Comparison of ENCODE assay signal across 19 cellular contexts in genomic region chr14:69328317-69328716, GRCh38.
DNase-seq lines count a peak whose midpoint lies in the region; ATAC-seq and TF ChIP-seq lines count a peak whose summit lies in the region.
"Had no signal": no experiment of that assay in that cellular context is flagged by ENCODE, and none has a peak within 500 bp of the region (broad histone marks: within the 10 kb centered on the region; RNA-seq: fewer than 3 reads in every experiment).

No MANE protein-coding gene starts in this region.

- no peak overlapping the region for H3K27ac ChIP-seq in RWPE2 (ENCODE audit: poor library complexity, severe bottlenecking)
- no peak overlapping the region for H3K27ac ChIP-seq in SK-N-SH (ENCODE audit: low read depth in 2 of 2, low read length in 1 of 2)
- no peak overlapping the region for H3K27ac ChIP-seq in RWPE1
- H3K27ac ChIP-seq: GM23248 had no signal

- no peak for TF ChIP-seq EP300 in SK-N-SH (IDR thresholded peaks at IDR 0.05; ENCODE audit: borderline replicate concordance in 1 of 2, low read depth in 1 of 2, low read length in 1 of 2)

- no peaks in the 10 kb centered on the region for H3K79me2 ChIP-seq in SK-N-SH (ENCODE audit: insufficient read depth)

- no peak overlapping the region for H2AFZ ChIP-seq in SK-N-SH (ENCODE audit: low read depth)
- H2AFZ ChIP-seq: GM23248 had no signal

- H3K9me2 ChIP-seq in SK-N-SH = no peaks in the 10 kb centered on the region

- no peak overlapping the region for H3K4me3 Mint-ChIP-seq in stimulated activated effector memory CD8-positive, alpha-beta T cell treated with anti-CD3 and anti-CD28 coated beads, Interleukin-12 subunit alpha, Interleukin-12 subunit beta, amount 100 ng/mL, for 72 hours

- H3K36me3 ChIP-seq in RWPE2 (ENCODE audit: low read depth) = no peaks in the 10 kb centered on the region
- H3K36me3 ChIP-seq in SK-N-SH (replicated peaks in 1 of 2; ENCODE audit: control insufficient read depth in 1 of 2, insufficient read depth in 2 of 2, low read length in 1 of 2) = no peaks in the 10 kb centered on the region

- TF ChIP-seq CTCF in RWPE2 (IDR thresholded peaks at IDR 0.05; ENCODE audit: poor library complexity, severe bottlenecking) (no peak), SK-N-SH (IDR thresholded peaks at IDR 0.05) (no peak), RWPE1 (conservative IDR thresholded peaks at IDR 0.05; ENCODE audit: low read depth) (no peak)

- no peak overlapping the region for H3K4me2 ChIP-seq in SK-N-SH

- DNase-seq in NCI-H2107 (lab: John Stamatoyannopoulos, UW) (peak; percentile 66), NCI-H2107 treated with DMSO at 0.1 percent for 48 hours (lab: John Stamatoyannopoulos, UW; ENCODE audit: unreplicated experiment) (no peak), RWPE2 (ENCODE audit: low spot score) (peak; percentile 59), islet precursor cell (peak; percentile 43), SK-N-SH (no peak), RWPE1 (ENCODE audit: low spot score) (no peak)
- DNase-seq in stimulated activated effector memory CD8-positive, alpha-beta T cell treated with anti-CD3 and anti-CD28 coated beads, Interleukin-12 subunit alpha, Interleukin-12 subunit beta, amount 100 ng/mL, for 72 hours (ENCODE audit: low spot score in 2 of 2) = no peak
- DNase-seq: 8988T, DMS 273 treated with DMSO at 0.1 percent for 48 hours, DND-41, GM23248, HCEC 1CT, KBM-7, NCI-H1105, NCI-H187 treated with DMSO at 0.1 percent for 48 hours, NCI-H526 treated with DMSO at 0.1 percent for 48 hours, Right ventricle myocardium superior had no signal

- H3K4me1 ChIP-seq in RWPE2 (ENCODE audit: insufficient read depth, poor library complexity, severe bottlenecking) (no peaks in the 10 kb centered on the region), SK-N-SH (ENCODE audit: control insufficient read depth in 1 of 2, insufficient read depth in 2 of 2, low read depth in 1 of 2, low read length in 1 of 2) (no peaks in the 10 kb centered on the region)

- H3K4me3 ChIP-seq in RWPE2 (ENCODE audit: severe bottlenecking) (no peak overlapping the region), SK-N-SH (ENCODE audit: low read depth in 2 of 2, low read length in 1 of 2) (no peak overlapping the region)
- H3K4me3 ChIP-seq: GM23248 had no signal

- H3F3A ChIP-seq in SK-N-SH (replicated peaks; ENCODE audit: insufficient read depth) = no peaks in the 10 kb centered on the region

- no peaks in the 10 kb centered on the region for H3K36me3 Mint-ChIP-seq in stimulated activated effector memory CD8-positive, alpha-beta T cell treated with anti-CD3 and anti-CD28 coated beads, Interleukin-12 subunit alpha, Interleukin-12 subunit beta, amount 100 ng/mL, for 72 hours

- CTCF ChIA-PET in SK-N-SH (lab: Yijun Ruan, JAX) = no interaction called here
- CTCF ChIA-PET in RWPE1 (lab: Yijun Ruan, JAX) = interaction anchor here (0.5 kb wide), 1 partner anchor 155 kb away, joined by 3 read pairs; no protein-coding TSS in a partner anchor

- H3K27ac Mint-ChIP-seq in stimulated activated effector memory CD8-positive, alpha-beta T cell treated with anti-CD3 and anti-CD28 coated beads, Interleukin-12 subunit alpha, Interleukin-12 subunit beta, amount 100 ng/mL, for 72 hours = peak overlapping the region; percentile 60

- no peaks in the 10 kb centered on the region for H3K27me3 ChIP-seq in RWPE2 (ENCODE audit: insufficient read depth, poor library complexity, severe bottlenecking)
- no peaks in the 10 kb centered on the region for H3K27me3 ChIP-seq in SK-N-SH (ENCODE audit: insufficient read depth)

- H3K4me1 Mint-ChIP-seq in stimulated activated effector memory CD8-positive, alpha-beta T cell treated with anti-CD3 and anti-CD28 coated beads, Interleukin-12 subunit alpha, Interleukin-12 subunit beta, amount 100 ng/mL, for 72 hours = no peaks in the 10 kb centered on the region

- H4K20me1 ChIP-seq in SK-N-SH (ENCODE audit: insufficient read depth) = no peaks in the 10 kb centered on the region

- H3K9me3 ChIP-seq in RWPE2 (ENCODE audit: severe bottlenecking) (no peaks in the 10 kb centered on the region), SK-N-SH (no peaks in the 10 kb centered on the region)

- POLR2A ChIA-PET in SK-N-SH (lab: Yijun Ruan, JAX) (no interaction called here), RWPE1 (lab: Yijun Ruan, JAX; ENCODE audit: low non-redundant PET) (no interaction called here)

- no peak for TF ChIP-seq RAD21 in SK-N-SH (IDR thresholded peaks at IDR 0.05; ENCODE audit: low read length)

- ATAC-seq in RWPE2 (ENCODE audit: low read depth) (no peak), HG03196 (IDR thresholded peaks at IDR 0.05; ENCODE audit: unreplicated experiment) (no peak)
- no peak for ATAC-seq in stimulated activated effector memory CD8-positive, alpha-beta T cell treated with anti-CD3 and anti-CD28 coated beads, Interleukin-12 subunit alpha, Interleukin-12 subunit beta, amount 100 ng/mL, for 72 hours
- ATAC-seq: Panc1 had no signal

- H3K9ac ChIP-seq in SK-N-SH = no peak overlapping the region
- H3K9ac ChIP-seq: GM23248 had no signal

- no peaks in the 10 kb centered on the region for H3K9me3 Mint-ChIP-seq in stimulated activated effector memory CD8-positive, alpha-beta T cell treated with anti-CD3 and anti-CD28 coated beads, Interleukin-12 subunit alpha, Interleukin-12 subunit beta, amount 100 ng/mL, for 72 hours

- WGBS in SK-N-SH (ENCODE audit: low lambda C conversion rate) = 91% methylated on average over 8 of the region's 15 CpGs

TF ChIP-seq in SK-N-SH, 30 proteins besides CTCF, POLR2A, EP300 and RAD21:
- no peak for TF ChIP-seq SIN3A (IDR thresholded peaks at IDR 0.05; ENCODE audit: borderline replicate concordance, low read depth, low read length)
- no peak for TF ChIP-seq TAF1 (IDR thresholded peaks at IDR 0.05; ENCODE audit: borderline replicate concordance, low read depth, low read length)
- TF ChIP-seq RFX5 (IDR thresholded peaks at IDR 0.05; ENCODE audit: low read length) = no peak
- TF ChIP-seq POLR2AphosphoS5 (IDR thresholded peaks at IDR 0.05; ENCODE audit: low read depth, low read length) = no peak
- TF ChIP-seq FOSL2 (IDR thresholded peaks at IDR 0.05; ENCODE audit: borderline replicate concordance, low read depth) = no peak
- TF ChIP-seq RXRA (IDR thresholded peaks at IDR 0.05; ENCODE audit: borderline replicate concordance, low read depth) = no peak
- no peak for TF ChIP-seq REST (IDR thresholded peaks at IDR 0.05; ENCODE audit: low read depth, low read length)
- no peak for TF ChIP-seq FOXM1 (IDR thresholded peaks at IDR 0.05; ENCODE audit: low read depth)
- TF ChIP-seq TCF12 (IDR thresholded peaks at IDR 0.05) = no peak
- TF ChIP-seq TEAD4 (IDR thresholded peaks at IDR 0.05; ENCODE audit: borderline replicate concordance, insufficient read depth) = no peak

Comparison
In these comparisons a context has a peak if more than half of its experiments do, and no peak if none do; other contexts are left out.
1. DNase-seq: peak in NCI-H2107 (single experiment), RWPE2 (single experiment) and islet precursor cell (single experiment); none in NCI-H2107 treated with DMSO at 0.1 percent for 48 hours (single experiment), stimulated activated effector memory CD8-positive, alpha-beta T cell treated with anti-CD3 and anti-CD28 coated beads, Interleukin-12 subunit alpha, Interleukin-12 subunit beta, amount 100 ng/mL, for 72 hours (0 of 2), SK-N-SH (single experiment) and RWPE1 (single experiment).